In the genomic region with DNA sequence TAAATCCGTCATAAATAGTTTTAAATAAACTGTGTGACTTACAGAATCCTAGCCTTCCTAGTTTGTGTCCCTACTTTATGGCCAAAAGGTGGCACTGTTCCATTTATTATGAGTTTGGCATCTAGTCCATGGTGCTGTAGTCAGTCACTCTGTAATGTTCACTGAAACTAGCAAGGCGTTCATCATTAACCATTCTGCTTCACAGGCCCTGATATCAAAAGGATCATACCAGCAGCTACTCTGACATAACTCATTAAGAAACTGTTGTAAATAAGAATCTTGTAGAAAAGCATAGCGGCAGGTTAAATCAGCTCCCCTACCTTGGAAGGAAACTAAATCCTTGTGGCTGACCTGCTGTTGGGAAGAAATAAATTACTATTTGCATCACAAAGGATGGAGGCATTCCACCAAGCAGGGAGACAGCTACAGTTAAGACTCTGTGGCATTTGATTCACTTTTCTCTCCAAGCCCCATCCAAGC, we compare ENCODE assay signal across 8 cellular contexts.
DNase-seq lines count a peak whose midpoint lies in the region; ATAC-seq, FAIRE-seq and TF ChIP-seq lines count a peak whose summit lies in the region.

No MANE protein-coding gene starts in this region.

- no peak for TF ChIP-seq CTCF in CD4-positive, alpha-beta T cell (IDR thresholded peaks at IDR 0.05)
- no peak for TF ChIP-seq CTCF in natural killer cell (IDR thresholded peaks at IDR 0.05)

- no peak overlapping the region for H3K27ac Mint-ChIP-seq in CD4-positive, alpha-beta T cell
- H3K27ac Mint-ChIP-seq in natural killer cell = no peak overlapping the region

- H2BK120ac ChIP-seq in mesendoderm (ENCODE audit: low read depth, low read length) = no peak overlapping the region

- H3K4me3 Mint-ChIP-seq in CD4-positive, alpha-beta T cell = no peak overlapping the region
- no peak overlapping the region for H3K4me3 Mint-ChIP-seq in natural killer cell

- no peak overlapping the region for H3K4ac ChIP-seq in mesendoderm (ENCODE audit: low read depth, low read length)

- no peaks in the 10 kb centered on the region for H3K27me3 Mint-ChIP-seq in CD4-positive, alpha-beta T cell
- no peaks in the 10 kb centered on the region for H3K27me3 Mint-ChIP-seq in natural killer cell (ENCODE audit: low read depth in 2 of 2)

- peak; percentile 0 for DNase-seq in COR-L47 (lab: John Stamatoyannopoulos, UW)
- peak; percentile 46 to 78 for DNase-seq in NCI-H2081 (lab: John Stamatoyannopoulos, UW)
- peak; percentile 72 for DNase-seq in mesendoderm
- DNase-seq in NCI-H524 treated with DMSO at 0.1 percent for 48 hours (lab: John Stamatoyannopoulos, UW) = no peak
- no peak for DNase-seq in CD4-positive, alpha-beta T cell
- no peak for DNase-seq in natural killer cell

- H3K4me3 ChIP-seq in mesendoderm (ENCODE audit: low read length) = no peak overlapping the region

- no peak overlapping the region for H4K5ac ChIP-seq in mesendoderm (ENCODE audit: low read length)

- no peak overlapping the region for H3K27ac ChIP-seq in mesendoderm (ENCODE audit: low read depth, low read length)
- no peak overlapping the region for H3K27ac ChIP-seq in CD4-positive, alpha-beta T cell (ENCODE audit: low read depth, low read length)

- no peak overlapping the region for H2BK5ac ChIP-seq in mesendoderm (ENCODE audit: low read length)

- H3K4me1 Mint-ChIP-seq in CD4-positive, alpha-beta T cell (ENCODE audit: low read depth) = no peaks in the 10 kb centered on the region
- no peaks in the 10 kb centered on the region for H3K4me1 Mint-ChIP-seq in natural killer cell

- no peak overlapping the region for H2AK5ac ChIP-seq in mesendoderm (ENCODE audit: low read length)

- no peaks in the 10 kb centered on the region for H3K36me3 Mint-ChIP-seq in CD4-positive, alpha-beta T cell (ENCODE audit: low read depth)
- H3K36me3 Mint-ChIP-seq in natural killer cell = no peaks in the 10 kb centered on the region

- H4K8ac ChIP-seq in mesendoderm (ENCODE audit: low read depth, low read length) = no peak overlapping the region

- no peaks in the 10 kb centered on the region for H3K9me3 ChIP-seq in CD4-positive, alpha-beta T cell (ENCODE audit: control insufficient read depth, low read length)

- H3K9me3 Mint-ChIP-seq in CD4-positive, alpha-beta T cell = no peaks in the 10 kb centered on the region
- H3K9me3 Mint-ChIP-seq in natural killer cell = peaks cover 0 to 4% of the 10 kb centered on the region in 2 donors

- no peak overlapping the region for H3K9ac ChIP-seq in mesendoderm (ENCODE audit: low read length)

- H3K4me1 ChIP-seq in mesendoderm (ENCODE audit: control insufficient read depth, low read depth, low read length) = no peaks in the 10 kb centered on the region

- H3K36me3 ChIP-seq in mesendoderm (ENCODE audit: control insufficient read depth, insufficient read depth, low read length) = no peaks in the 10 kb centered on the region

- no peak overlapping the region for H3K23ac ChIP-seq in mesendoderm (ENCODE audit: low read length)

- H3K79me1 ChIP-seq in mesendoderm (ENCODE audit: low read length) = no peaks in the 10 kb centered on the region

- no peak overlapping the region for H3K18ac ChIP-seq in mesendoderm (ENCODE audit: low read length)

- intact Hi-C loops in CD4-positive, alpha-beta T cell (cut with DNase I, micrococcal nuclease) = no loop called here
- intact Hi-C loops in natural killer cell (cut with micrococcal nuclease) = no loop called here

- H2BK15ac ChIP-seq in mesendoderm (replicated peaks; ENCODE audit: low read depth) = no peak overlapping the region

- no peaks in the 10 kb centered on the region for H3K79me2 ChIP-seq in mesendoderm (ENCODE audit: control insufficient read depth, insufficient read depth, low read length)

- CTCF ChIA-PET in CD4-positive, alpha-beta T cell (lab: Charles Lee) = no interaction called here

- ATAC-seq in GM19463 (IDR thresholded peaks at IDR 0.05; ENCODE audit: unreplicated experiment) (peak; percentile 91), natural killer cell (no peak)
- ATAC-seq in CD4-positive, alpha-beta T cell (ENCODE audit: poor library complexity) = no peak

- WGBS in mesendoderm (ENCODE audit: extremely low coverage, insufficient coverage, low lambda C conversion rate) = no CpG with 5 or more reads among the region's 3 CpGs

- H3K4me2 ChIP-seq in mesendoderm (ENCODE audit: low read length) = no peak overlapping the region

- peak; percentile 75 for FAIRE-seq in colon (lab: Jason Lieb, UNC)

- POLR2A ChIA-PET in CD4-positive, alpha-beta T cell (lab: Charles Lee) = no interaction called here

- H3K56ac ChIP-seq in mesendoderm (ENCODE audit: low read length) = no peak overlapping the region

- H3K27me3 ChIP-seq in mesendoderm (ENCODE audit: insufficient read depth, low read length, poor library complexity) = no peaks in the 10 kb centered on the region
- H3K27me3 ChIP-seq in CD4-positive, alpha-beta T cell (ENCODE audit: control insufficient read depth, insufficient read depth, low read length) = no peaks in the 10 kb centered on the region

Comparison
In these comparisons a context has a peak if more than half of its experiments do, and no peak if none do; other contexts are left out.
1. DNase-seq: peak in COR-L47 (single experiment), NCI-H2081 (2 of 2) and mesendoderm (single experiment); none in NCI-H524 treated with DMSO at 0.1 percent for 48 hours (single experiment), CD4-positive, alpha-beta T cell (0 of 10) and natural killer cell (single experiment).